1 cellular context compared by ENCODE assay signal in the genomic region with DNA sequence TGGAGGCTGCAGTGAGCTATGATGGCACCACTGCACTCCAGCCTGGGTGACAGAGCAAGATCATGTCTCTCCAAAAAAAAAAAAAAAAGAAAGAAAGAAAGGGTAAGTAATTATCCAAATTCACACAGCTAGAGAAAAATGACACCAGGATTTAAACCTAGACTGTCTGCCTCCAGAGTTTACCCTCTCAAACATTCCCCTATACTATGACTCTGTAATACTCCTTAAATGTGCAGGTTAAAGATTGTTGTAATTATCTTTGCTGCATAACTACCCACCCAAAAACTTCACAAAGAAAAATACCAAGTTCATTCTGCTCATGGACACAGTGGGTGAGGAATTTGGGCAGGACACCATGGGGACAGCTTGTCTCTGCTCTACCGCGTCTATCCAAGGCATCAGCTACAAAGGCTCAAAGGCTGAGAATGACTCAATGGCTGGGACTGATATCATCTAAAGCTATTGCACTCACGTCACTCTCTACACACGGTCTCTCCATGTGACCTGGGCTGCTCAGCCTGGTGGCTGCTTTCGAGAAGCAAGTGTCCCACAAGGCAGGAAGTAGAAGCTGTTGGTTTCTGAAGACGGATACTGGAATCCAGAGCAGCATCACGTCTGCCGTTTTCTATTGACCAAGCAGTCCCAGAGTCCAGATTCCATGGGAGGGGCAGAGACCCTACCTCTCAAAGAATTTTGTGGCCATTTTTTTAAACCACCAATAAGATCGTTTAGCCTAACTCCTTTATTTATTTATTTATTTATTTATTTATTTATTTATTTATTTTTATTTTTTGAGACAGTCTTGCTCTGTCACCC.
A peak's percentile ranks its signal among the peaks of the same experiment; 100 is the strongest.
TF ChIP-seq lines count a peak whose summit lies in the region.

No MANE protein-coding gene starts in this region.

TF ChIP-seq in HEK293, 187 proteins besides CTCF, POLR2A, EP300 and RAD21 (continued from another document):
- TF ChIP-seq, protein P1, sequence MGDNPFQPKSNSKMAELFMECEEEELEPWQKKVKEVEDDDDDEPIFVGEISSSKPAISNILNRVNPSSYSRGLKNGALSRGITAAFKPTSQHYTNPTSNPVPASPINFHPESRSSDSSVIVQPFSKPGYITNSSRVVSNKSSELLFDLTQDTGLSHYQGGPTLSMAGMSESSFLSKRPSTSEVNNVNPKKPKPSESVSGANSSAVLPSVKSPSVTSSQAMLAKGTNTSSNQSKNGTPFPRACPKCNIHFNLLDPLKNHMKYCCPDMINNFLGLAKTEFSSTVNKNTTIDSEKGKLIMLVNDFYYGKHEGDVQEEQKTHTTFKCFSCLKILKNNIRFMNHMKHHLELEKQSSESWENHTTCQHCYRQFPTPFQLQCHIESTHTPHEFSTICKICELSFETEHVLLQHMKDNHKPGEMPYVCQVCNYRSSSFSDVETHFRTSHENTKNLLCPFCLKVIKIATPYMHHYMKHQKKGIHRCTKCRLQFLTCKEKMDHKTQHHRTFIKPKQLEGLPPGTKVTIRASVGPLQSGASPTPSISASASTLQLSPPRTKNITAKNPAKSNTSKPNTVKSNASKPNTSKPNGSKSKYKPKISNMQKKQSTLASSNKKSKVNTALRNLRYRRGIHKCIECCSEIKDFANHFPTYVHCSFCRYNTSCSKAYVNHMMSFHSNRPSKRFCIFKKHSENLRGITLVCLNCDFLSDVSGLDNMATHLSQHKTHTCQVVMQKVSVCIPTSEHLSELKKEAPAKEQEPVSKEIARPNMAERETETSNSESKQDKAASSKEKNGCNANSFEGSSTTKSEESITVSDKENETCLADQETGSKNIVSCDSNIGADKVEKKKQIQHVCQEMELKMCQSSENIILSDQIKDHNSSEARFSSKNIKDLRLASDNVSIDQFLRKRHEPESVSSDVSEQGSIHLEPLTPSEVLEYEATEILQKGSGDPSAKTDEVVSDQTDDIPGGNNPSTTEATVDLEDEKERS (tag by site-specific recombination; IDR thresholded peaks at IDR 0.05): no peak
- TF ChIP-seq MYNN (tag by site-specific recombination; IDR thresholded peaks at IDR 0.05; ENCODE audit: borderline replicate concordance): peak; percentile 46; the same call in 1 of the 2 replicates
- TF ChIP-seq, protein P2, sequence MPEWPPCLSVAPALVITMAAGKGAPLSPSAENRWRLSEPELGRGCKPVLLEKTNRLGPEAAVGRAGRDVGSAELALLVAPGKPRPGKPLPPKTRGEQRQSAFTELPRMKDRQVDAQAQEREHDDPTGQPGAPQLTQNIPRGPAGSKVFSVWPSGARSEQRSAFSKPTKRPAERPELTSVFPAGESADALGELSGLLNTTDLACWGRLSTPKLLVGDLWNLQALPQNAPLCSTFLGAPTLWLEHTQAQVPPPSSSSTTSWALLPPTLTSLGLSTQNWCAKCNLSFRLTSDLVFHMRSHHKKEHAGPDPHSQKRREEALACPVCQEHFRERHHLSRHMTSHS (tag by site-specific recombination; IDR thresholded peaks at IDR 0.05): no peak
- peak; percentile 95 for TF ChIP-seq ZNF426 (tag by site-specific recombination; IDR thresholded peaks at IDR 0.05)
- no peak for TF ChIP-seq IKZF3 (tag by site-specific recombination; IDR thresholded peaks at IDR 0.05)
- no peak; the same call in 1 of the 2 replicates for TF ChIP-seq ZNF660 (tag by site-specific recombination; IDR thresholded peaks at IDR 0.05)
- no peak for TF ChIP-seq KLF16 (tag by site-specific recombination; IDR thresholded peaks at IDR 0.05)
- no peak for TF ChIP-seq ZBTB1 (tag by site-specific recombination; IDR thresholded peaks at IDR 0.05)
- TF ChIP-seq ZNF501 (tag by site-specific recombination; IDR thresholded peaks at IDR 0.05): peak; percentile 88
TF ChIP-seq in HEK293: peak in this region for 56.
